ENCODE assay signal across 16 cellular contexts in genomic region chr17:57543230-57543629, GRCh38.
"Had no signal": no experiment of that assay in that cellular context is flagged by ENCODE, and none has a peak within 500 bp of the region (broad histone marks: within the 10 kb centered on the region; RNA-seq: fewer than 3 reads in every experiment).

No MANE protein-coding gene starts in this region.

- DNase-seq: activated CD4-positive, alpha-beta T cell treated with anti-CD3 and anti-CD28 coated beads, Interleukin-2, amount 50 U/mL, for 1 hour; activated naive CD4-positive, alpha-beta T cell treated with anti-CD3 and anti-CD28 coated beads for 36 hours; activated naive CD8-positive, alpha-beta T cell treated with anti-CD3 and anti-CD28 coated beads, Interleukin-2, amount 50 U/mL, for 24 hours; aorta; gastrocnemius medialis; heart left ventricle; left colon; lower lobe of right lung; stimulated activated CD4-positive, alpha-beta T cell treated with anti-CD3 and anti-CD28 coated beads, Interleukin-2, amount 100 ng/mL, for 48 hours; stimulated activated naive B cell treated with anti-CD40 and anti-IgM and Interleukin-4, amounts not matched to agents 10 μg/mL and 1 μg/mL and 100 μg/mL, for 72 hours had no signal

- ATAC-seq: activated CD4-positive, CD25-positive, alpha-beta regulatory T cell treated with anti-CD3 and anti-CD28 coated beads, Interleukin-2, amount 50 U/mL, for 24 hours; activated naive CD8-positive, alpha-beta T cell treated with anti-CD3 and anti-CD28 coated beads, Interleukin-2, amount 50 U/mL, for 24 hours; gastrocnemius medialis; left colon; lower lobe of right lung; stimulated activated naive B cell treated with anti-CD40 and anti-IgM and Interleukin-4, amounts not matched to agents 10 μg/mL and 1 μg/mL and 100 μg/mL, for 72 hours had no signal

- H3K9ac ChIP-seq: parathyroid adenoma had no signal

- H3K27ac ChIP-seq: breast epithelium, epithelial cell of prostate, lower lobe of right lung, neutrophil, parathyroid adenoma had no signal

- H3K27me3 ChIP-seq: breast epithelium, gastrocnemius medialis, heart left ventricle, neutrophil, tibial nerve had no signal

- H2AFZ ChIP-seq: parathyroid adenoma had no signal

- H3K9me3 ChIP-seq: breast epithelium, gastrocnemius medialis, heart left ventricle, lower lobe of right lung, neutrophil, tibial nerve had no signal

- H3K4me3 ChIP-seq: breast epithelium, gastrocnemius medialis, heart left ventricle, lower lobe of right lung, tibial nerve had no signal

- H3K4me1 ChIP-seq: breast epithelium, lower lobe of right lung had no signal

- H3K36me3 ChIP-seq: breast epithelium, gastrocnemius medialis, heart left ventricle, lower lobe of right lung, neutrophil, tibial nerve had no signal
